ENCODE assay signal across 1 cellular context in the genomic region with DNA sequence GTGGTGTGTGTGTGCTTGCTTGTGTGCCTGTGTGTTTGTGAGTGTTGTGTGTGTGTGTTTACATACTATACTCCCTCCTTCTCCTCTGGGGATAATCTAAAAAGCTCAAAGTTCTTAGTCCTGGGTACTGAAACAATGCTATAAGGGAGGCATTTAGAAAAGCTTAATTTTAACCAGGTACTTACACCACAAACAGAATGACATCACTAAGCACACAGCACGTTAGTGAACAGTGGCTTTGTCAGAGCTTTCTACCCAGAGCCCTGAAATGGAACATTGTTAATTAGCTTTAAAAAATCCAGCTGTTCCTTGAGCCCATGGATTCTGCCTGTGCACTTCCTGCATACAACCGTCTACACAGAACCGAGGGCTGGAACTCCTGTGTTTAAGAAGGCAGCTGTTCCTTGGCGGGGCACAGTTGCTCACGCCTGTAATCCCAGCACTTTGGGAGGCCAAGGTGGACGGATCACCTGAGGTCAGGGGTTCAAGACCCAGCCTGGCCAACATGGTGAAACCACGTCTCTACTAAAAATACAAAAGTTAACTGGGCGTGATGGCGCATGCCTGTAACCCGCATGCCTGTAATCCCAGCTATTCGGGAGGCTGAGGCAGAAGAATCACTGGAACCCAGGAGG.
A peak's percentile ranks its signal among the peaks of the same experiment; 100 is the strongest.
TF ChIP-seq lines count a peak whose summit lies in the region.

No MANE protein-coding gene starts in this region.

TF ChIP-seq in HepG2, 621 proteins besides CTCF, POLR2A, EP300 and RAD21 (continued from another document and continues in another):
- TF ChIP-seq, protein P1, sequence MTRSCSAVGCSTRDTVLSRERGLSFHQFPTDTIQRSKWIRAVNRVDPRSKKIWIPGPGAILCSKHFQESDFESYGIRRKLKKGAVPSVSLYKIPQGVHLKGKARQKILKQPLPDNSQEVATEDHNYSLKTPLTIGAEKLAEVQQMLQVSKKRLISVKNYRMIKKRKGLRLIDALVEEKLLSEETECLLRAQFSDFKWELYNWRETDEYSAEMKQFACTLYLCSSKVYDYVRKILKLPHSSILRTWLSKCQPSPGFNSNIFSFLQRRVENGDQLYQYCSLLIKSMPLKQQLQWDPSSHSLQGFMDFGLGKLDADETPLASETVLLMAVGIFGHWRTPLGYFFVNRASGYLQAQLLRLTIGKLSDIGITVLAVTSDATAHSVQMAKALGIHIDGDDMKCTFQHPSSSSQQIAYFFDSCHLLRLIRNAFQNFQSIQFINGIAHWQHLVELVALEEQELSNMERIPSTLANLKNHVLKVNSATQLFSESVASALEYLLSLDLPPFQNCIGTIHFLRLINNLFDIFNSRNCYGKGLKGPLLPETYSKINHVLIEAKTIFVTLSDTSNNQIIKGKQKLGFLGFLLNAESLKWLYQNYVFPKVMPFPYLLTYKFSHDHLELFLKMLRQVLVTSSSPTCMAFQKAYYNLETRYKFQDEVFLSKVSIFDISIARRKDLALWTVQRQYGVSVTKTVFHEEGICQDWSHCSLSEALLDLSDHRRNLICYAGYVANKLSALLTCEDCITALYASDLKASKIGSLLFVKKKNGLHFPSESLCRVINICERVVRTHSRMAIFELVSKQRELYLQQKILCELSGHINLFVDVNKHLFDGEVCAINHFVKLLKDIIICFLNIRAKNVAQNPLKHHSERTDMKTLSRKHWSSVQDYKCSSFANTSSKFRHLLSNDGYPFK (CRISPR knock-in tag; IDR thresholded peaks at IDR 0.05; ENCODE audit: borderline replicate concordance) = no peak
- TF ChIP-seq ZNF292 (CRISPR knock-in tag; IDR thresholded peaks at IDR 0.05; ENCODE audit: borderline replicate concordance, low read depth) (0 out of 2 replicates have a peak, but pooled peaks have one; percentile 18), STAT5B (CRISPR knock-in tag; IDR thresholded peaks at IDR 0.05) (no peak), FOXK1 (CRISPR knock-in tag; IDR thresholded peaks at IDR 0.05; ENCODE audit: borderline replicate concordance, low read depth) (peak; percentile 45; the same call in 1 of the 2 replicates), ZNF264 (CRISPR knock-in tag; IDR thresholded peaks at IDR 0.05) (0 out of 2 replicates have a peak, but pooled peaks have one; percentile 22), ATM (IDR thresholded peaks at IDR 0.05; ENCODE audit: borderline replicate concordance) (no peak), KLF16 (CRISPR knock-in tag; IDR thresholded peaks at IDR 0.05) (peak in 1 of 2 experiments; percentile 39; a peak in 1 of 4 replicates), HOXD1 (CRISPR knock-in tag; IDR thresholded peaks at IDR 0.05) (no peak), RAD51 (IDR thresholded peaks at IDR 0.05; ENCODE audit: borderline replicate concordance) (no peak), LCORL (IDR thresholded peaks at IDR 0.05) (no peak), LCORL (CRISPR knock-in tag; IDR thresholded peaks at IDR 0.05) (peak; percentile 90), RBAK (CRISPR knock-in tag; IDR thresholded peaks at IDR 0.05) (no peak), KDM3A (CRISPR knock-in tag; IDR thresholded peaks at IDR 0.05; ENCODE audit: low read depth) (no peak; the same call in 1 of the 2 replicates), ZNF660 (CRISPR knock-in tag; IDR thresholded peaks at IDR 0.05; ENCODE audit: borderline replicate concordance, low read depth) (no peak), SRY (CRISPR knock-in tag; IDR thresholded peaks at IDR 0.05) (0 out of 2 replicates have a peak, but pooled peaks have one; percentile 27), ZNF792 (CRISPR knock-in tag; IDR thresholded peaks at IDR 0.05) (peak; percentile 19; the same call in 1 of the 2 replicates), ZNF253 (CRISPR knock-in tag; IDR thresholded peaks at IDR 0.05; ENCODE audit: borderline replicate concordance) (no peak), ZNF556 (CRISPR knock-in tag; IDR thresholded peaks at IDR 0.05; ENCODE audit: borderline replicate concordance) (peak; percentile 65; the same call in 1 of the 2 replicates), ZNF891 (CRISPR knock-in tag; IDR thresholded peaks at IDR 0.05) (peak; percentile 45; the same call in 1 of the 2 replicates), FOXJ3 (CRISPR knock-in tag; IDR thresholded peaks at IDR 0.05; ENCODE audit: borderline replicate concordance) (peak; percentile 80; the same call in 1 of the 2 replicates), ONECUT2 (CRISPR knock-in tag; IDR thresholded peaks at IDR 0.05) (no peak), PHF21A (CRISPR knock-in tag; IDR thresholded peaks at IDR 0.05) (peak; percentile 90), CBX2 (IDR thresholded peaks at IDR 0.05; ENCODE audit: low read depth, low read length) (no peak), CBX2 (CRISPR knock-in tag; IDR thresholded peaks at IDR 0.05; ENCODE audit: low read depth) (no peak), FOXA1 (IDR thresholded peaks at IDR 0.05) (no peak), FOXA1 (CRISPR knock-in tag; IDR thresholded peaks at IDR 0.05) (peak; percentile 85), JUNB (CRISPR knock-in tag; IDR thresholded peaks at IDR 0.05; ENCODE audit: borderline replicate concordance) (peak; percentile 45; the same call in 1 of the 2 replicates), ISL2 (CRISPR knock-in tag; IDR thresholded peaks at IDR 0.05) (peak; percentile 79; the same call in 1 of the 2 replicates), ZBTB42 (CRISPR knock-in tag; IDR thresholded peaks at IDR 0.05) (peak; percentile 71; the same call in 1 of the 2 replicates), ATF7 (IDR thresholded peaks at IDR 0.05) (peak; percentile 79), ATF7 (CRISPR knock-in tag; IDR thresholded peaks at IDR 0.05) (peak; percentile 92; the same call in 1 of the 2 replicates), HHEX (CRISPR knock-in tag; IDR thresholded peaks at IDR 0.05) (no peak), HMG20B (CRISPR knock-in tag; conservative IDR thresholded peaks at IDR 0.05) (0 out of 2 replicates have a peak, but pooled peaks have one; percentile 34), TBX2 (CRISPR knock-in tag; IDR thresholded peaks at IDR 0.05; ENCODE audit: borderline replicate concordance) (peak; percentile 87), ATRX (CRISPR knock-in tag; IDR thresholded peaks at IDR 0.05; ENCODE audit: borderline replicate concordance) (no peak), ZNF432 (CRISPR knock-in tag; IDR thresholded peaks at IDR 0.05; ENCODE audit: borderline replicate concordance) (no peak), SUZ12 (IDR thresholded peaks at IDR 0.05; ENCODE audit: low read depth, low read length) (no peak), ZSCAN29 (CRISPR knock-in tag; conservative IDR thresholded peaks at IDR 0.05) (peak; percentile 99), ZNF615 (CRISPR knock-in tag; IDR thresholded peaks at IDR 0.05; ENCODE audit: borderline replicate concordance) (no peak), NRL (CRISPR knock-in tag; IDR thresholded peaks at IDR 0.05; ENCODE audit: borderline replicate concordance) (0 out of 2 replicates have a peak, but pooled peaks have one; percentile 52)
- TF ChIP-seq, protein P2, sequence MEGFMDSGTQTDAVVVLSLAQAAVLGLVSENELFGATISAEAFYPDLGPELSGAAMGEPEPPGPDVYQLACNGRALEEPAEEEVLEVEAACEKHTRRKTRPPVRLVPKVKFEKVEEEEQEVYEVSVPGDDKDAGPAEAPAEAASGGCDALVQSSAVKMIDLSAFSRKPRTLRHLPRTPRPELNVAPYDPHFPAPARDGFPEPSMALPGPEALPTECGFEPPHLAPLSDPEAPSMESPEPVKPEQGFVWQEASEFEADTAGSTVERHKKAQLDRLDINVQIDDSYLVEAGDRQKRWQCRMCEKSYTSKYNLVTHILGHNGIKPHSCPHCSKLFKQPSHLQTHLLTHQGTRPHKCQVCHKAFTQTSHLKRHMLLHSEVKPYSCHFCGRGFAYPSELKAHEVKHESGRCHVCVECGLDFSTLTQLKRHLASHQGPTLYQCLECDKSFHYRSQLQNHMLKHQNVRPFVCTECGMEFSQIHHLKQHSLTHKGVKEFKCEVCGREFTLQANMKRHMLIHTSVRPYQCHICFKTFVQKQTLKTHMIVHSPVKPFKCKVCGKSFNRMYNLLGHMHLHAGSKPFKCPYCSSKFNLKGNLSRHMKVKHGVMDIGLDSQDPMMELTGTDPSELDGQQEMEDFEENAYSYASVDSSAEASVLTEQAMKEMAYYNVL (CRISPR knock-in tag; IDR thresholded peaks at IDR 0.05; ENCODE audit: borderline replicate concordance) = peak; percentile 73; the same call in 1 of the 2 replicates
- TF ChIP-seq, protein P3, sequence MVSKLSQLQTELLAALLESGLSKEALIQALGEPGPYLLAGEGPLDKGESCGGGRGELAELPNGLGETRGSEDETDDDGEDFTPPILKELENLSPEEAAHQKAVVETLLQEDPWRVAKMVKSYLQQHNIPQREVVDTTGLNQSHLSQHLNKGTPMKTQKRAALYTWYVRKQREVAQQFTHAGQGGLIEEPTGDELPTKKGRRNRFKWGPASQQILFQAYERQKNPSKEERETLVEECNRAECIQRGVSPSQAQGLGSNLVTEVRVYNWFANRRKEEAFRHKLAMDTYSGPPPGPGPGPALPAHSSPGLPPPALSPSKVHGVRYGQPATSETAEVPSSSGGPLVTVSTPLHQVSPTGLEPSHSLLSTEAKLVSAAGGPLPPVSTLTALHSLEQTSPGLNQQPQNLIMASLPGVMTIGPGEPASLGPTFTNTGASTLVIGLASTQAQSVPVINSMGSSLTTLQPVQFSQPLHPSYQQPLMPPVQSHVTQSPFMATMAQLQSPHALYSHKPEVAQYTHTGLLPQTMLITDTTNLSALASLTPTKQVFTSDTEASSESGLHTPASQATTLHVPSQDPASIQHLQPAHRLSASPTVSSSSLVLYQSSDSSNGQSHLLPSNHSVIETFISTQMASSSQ (IDR thresholded peaks at IDR 0.05; ENCODE audit: low read depth) = peak; percentile 75
- TF ChIP-seq, protein P3 (CRISPR knock-in tag; IDR thresholded peaks at IDR 0.05; ENCODE audit: borderline replicate concordance) = peak; percentile 77; the same call in 1 of the 2 replicates
- TF ChIP-seq, protein P4, sequence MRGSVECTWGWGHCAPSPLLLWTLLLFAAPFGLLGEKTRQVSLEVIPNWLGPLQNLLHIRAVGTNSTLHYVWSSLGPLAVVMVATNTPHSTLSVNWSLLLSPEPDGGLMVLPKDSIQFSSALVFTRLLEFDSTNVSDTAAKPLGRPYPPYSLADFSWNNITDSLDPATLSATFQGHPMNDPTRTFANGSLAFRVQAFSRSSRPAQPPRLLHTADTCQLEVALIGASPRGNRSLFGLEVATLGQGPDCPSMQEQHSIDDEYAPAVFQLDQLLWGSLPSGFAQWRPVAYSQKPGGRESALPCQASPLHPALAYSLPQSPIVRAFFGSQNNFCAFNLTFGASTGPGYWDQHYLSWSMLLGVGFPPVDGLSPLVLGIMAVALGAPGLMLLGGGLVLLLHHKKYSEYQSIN (CRISPR knock-in tag; IDR thresholded peaks at IDR 0.05; ENCODE audit: borderline replicate concordance) = no peak
- TF ChIP-seq, protein P5, sequence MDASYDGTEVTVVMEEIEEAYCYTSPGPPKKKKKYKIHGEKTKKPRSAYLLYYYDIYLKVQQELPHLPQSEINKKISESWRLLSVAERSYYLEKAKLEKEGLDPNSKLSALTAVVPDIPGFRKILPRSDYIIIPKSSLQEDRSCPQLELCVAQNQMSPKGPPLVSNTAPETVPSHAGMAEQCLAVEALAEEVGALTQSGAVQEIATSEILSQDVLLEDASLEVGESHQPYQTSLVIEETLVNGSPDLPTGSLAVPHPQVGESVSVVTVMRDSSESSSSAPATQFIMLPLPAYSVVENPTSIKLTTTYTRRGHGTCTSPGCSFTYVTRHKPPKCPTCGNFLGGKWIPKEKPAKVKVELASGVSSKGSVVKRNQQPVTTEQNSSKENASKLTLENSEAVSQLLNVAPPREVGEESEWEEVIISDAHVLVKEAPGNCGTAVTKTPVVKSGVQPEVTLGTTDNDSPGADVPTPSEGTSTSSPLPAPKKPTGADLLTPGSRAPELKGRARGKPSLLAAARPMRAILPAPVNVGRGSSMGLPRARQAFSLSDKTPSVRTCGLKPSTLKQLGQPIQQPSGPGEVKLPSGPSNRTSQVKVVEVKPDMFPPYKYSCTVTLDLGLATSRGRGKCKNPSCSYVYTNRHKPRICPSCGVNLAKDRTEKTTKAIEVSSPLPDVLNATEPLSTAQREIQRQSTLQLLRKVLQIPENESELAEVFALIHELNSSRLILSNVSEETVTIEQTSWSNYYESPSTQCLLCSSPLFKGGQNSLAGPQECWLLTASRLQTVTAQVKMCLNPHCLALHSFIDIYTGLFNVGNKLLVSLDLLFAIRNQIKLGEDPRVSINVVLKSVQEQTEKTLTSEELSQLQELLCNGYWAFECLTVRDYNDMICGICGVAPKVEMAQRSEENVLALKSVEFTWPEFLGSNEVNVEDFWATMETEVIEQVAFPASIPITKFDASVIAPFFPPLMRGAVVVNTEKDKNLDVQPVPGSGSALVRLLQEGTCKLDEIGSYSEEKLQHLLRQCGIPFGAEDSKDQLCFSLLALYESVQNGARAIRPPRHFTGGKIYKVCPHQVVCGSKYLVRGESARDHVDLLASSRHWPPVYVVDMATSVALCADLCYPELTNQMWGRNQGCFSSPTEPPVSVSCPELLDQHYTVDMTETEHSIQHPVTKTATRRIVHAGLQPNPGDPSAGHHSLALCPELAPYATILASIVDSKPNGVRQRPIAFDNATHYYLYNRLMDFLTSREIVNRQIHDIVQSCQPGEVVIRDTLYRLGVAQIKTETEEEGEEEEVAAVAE (CRISPR knock-in tag; IDR thresholded peaks at IDR 0.05; ENCODE audit: borderline replicate concordance) = no peak
- TF ChIP-seq, protein P6, sequence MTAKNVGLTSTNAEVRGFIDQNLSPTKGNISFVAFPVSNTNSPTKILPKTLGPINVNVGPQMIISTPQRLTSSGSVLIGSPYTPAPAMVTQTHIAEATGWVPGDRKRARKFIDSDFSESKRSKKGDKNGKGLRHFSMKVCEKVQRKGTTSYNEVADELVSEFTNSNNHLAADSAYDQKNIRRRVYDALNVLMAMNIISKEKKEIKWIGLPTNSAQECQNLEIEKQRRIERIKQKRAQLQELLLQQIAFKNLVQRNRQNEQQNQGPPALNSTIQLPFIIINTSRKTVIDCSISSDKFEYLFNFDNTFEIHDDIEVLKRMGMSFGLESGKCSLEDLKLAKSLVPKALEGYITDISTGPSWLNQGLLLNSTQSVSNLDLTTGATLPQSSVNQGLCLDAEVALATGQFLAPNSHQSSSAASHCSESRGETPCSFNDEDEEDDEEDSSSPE (CRISPR knock-in tag; IDR thresholded peaks at IDR 0.05) = no peak
